17 cellular contexts compared by ENCODE assay signal in genomic region chr12:59070534-59070933, GRCh38.
A peak's percentile ranks its signal among the peaks of the same experiment; 100 is the strongest.
DNase-seq lines count a peak whose midpoint lies in the region; ATAC-seq, FAIRE-seq and TF ChIP-seq lines count a peak whose summit lies in the region.
"Had no signal": no experiment of that assay in that cellular context is flagged by ENCODE, and none has a peak within 500 bp of the region (broad histone marks: within the 10 kb centered on the region; RNA-seq: fewer than 3 reads in every experiment).

No MANE protein-coding gene starts in this region.

- POLR2A ChIA-PET in A549 (lab: Yijun Ruan, JAX): no interaction called here

- TF ChIP-seq RAD21 in A549 (conservative IDR thresholded peaks at IDR 0.05 in 1 of 2, IDR thresholded peaks at IDR 0.05 in 1 of 2): no peak

- no peak for TF ChIP-seq EP300 in A549 (IDR thresholded peaks at IDR 0.05)

- H3K4me3 ChIP-seq in A549: no peak overlapping the region
- no peak overlapping the region for H3K4me3 ChIP-seq in adipocyte (ENCODE audit: low read length)
- H3K4me3 ChIP-seq in keratinocyte (ENCODE audit: control insufficient read depth in 2 of 3, extremely low read depth in 1 of 3, insufficient read depth in 2 of 3, low read depth in 1 of 3, low read length in 3 of 3): no peak overlapping the region
- H3K4me3 ChIP-seq: colonic mucosa, HAP-1 had no signal

- no peaks in the 10 kb centered on the region for H3K9me1 ChIP-seq in keratinocyte (ENCODE audit: control insufficient read depth, extremely low read depth, insufficient read depth, low read length)

- no peak for FAIRE-seq in A549 (lab: Jason Lieb, UNC)
- peak; percentile 67 for FAIRE-seq in keratinocyte (lab: Jason Lieb, UNC)

- no peaks in the 10 kb centered on the region for H3K27me3 ChIP-seq in adipocyte (replicated peaks; ENCODE audit: control insufficient read depth, insufficient read depth, low read length)
- no peaks in the 10 kb centered on the region for H3K27me3 ChIP-seq in keratinocyte (ENCODE audit: control insufficient read depth, extremely low read depth, insufficient read depth, low read length)
- H3K27me3 ChIP-seq: colonic mucosa had no signal

- H3K27ac ChIP-seq in A549: no peak overlapping the region; a peak in 1 of 6 replicates
- H3K27ac ChIP-seq in keratinocyte (ENCODE audit: control insufficient read depth, insufficient read depth, low read length): no peak overlapping the region
- H3K27ac ChIP-seq: colonic mucosa had no signal

- peak overlapping the region; percentile 59 for H2AFZ ChIP-seq in keratinocyte (ENCODE audit: control insufficient read depth, low read length)

- H3K36me3 ChIP-seq in adipocyte (ENCODE audit: control insufficient read depth, insufficient read depth, low read length, severe bottlenecking) (no peaks in the 10 kb centered on the region), keratinocyte (ENCODE audit: control insufficient read depth in 2 of 2, extremely low read depth in 1 of 2, insufficient read depth in 2 of 2, low read length in 2 of 2) (no peaks in the 10 kb centered on the region)
- H3K36me3 ChIP-seq: colonic mucosa, HAP-1 had no signal

- no peaks in the 10 kb centered on the region for H3K79me2 ChIP-seq in keratinocyte (ENCODE audit: control insufficient read depth, insufficient read depth, low read length)

- CTCF ChIA-PET in A549 (lab: Yijun Ruan, JAX): interaction anchor here (0.7 to 1.6 kb wide), 2 partner anchors 530 to 677 kb away, joined by 3 to 4 read pairs; no protein-coding TSS in a partner anchor

- peaks cover 12% of the 10 kb centered on the region; the same call in 2 of the 3 replicates for H3K4me1 ChIP-seq in A549
- peaks cover 6% of the 10 kb centered on the region for H3K4me1 ChIP-seq in adipocyte (ENCODE audit: control insufficient read depth, insufficient read depth, low read length)
- H3K4me1 ChIP-seq in keratinocyte (ENCODE audit: control insufficient read depth, extremely low read depth, insufficient read depth, low read length): peaks cover 37% of the 10 kb centered on the region
- H3K4me1 ChIP-seq: colonic mucosa, HAP-1 had no signal

- dilution Hi-C loops in keratinocyte (cut with MboI; ENCODE audit: extremely low pct_ligation_motif_present, low sequenced_read_pairs): no loop called here

- ATAC-seq in A549 (no peak), GM18909 (IDR thresholded peaks at IDR 0.05; ENCODE audit: poor library complexity, unreplicated experiment) (no peak), HG03521 (IDR thresholded peaks at IDR 0.05; ENCODE audit: unreplicated experiment) (no peak)
- ATAC-seq: activated CD8-positive, alpha-beta memory T cell treated with anti-CD3 and anti-CD28 coated beads, Interleukin-2, amount 10 ng/mL, durations not matched to agents 7 days and 5 days had no signal

- H4K20me1 ChIP-seq in keratinocyte (ENCODE audit: control insufficient read depth, extremely low read depth, insufficient read depth, low read length): no peaks in the 10 kb centered on the region

- 5% methylated on average over 3 of the region's 3 CpGs for WGBS in A549 (ENCODE audit: missing lambda C conversion rate)

- peak overlapping the region; percentile 39; the same call in 2 of the 3 replicates for H3K4me2 ChIP-seq in A549
- H3K4me2 ChIP-seq in keratinocyte (ENCODE audit: control insufficient read depth, extremely low read depth, insufficient read depth, low read depth, low read length): no peak overlapping the region

- H3K9ac ChIP-seq in adipocyte (ENCODE audit: low read length) (no peak overlapping the region), keratinocyte (ENCODE audit: control insufficient read depth, extremely low read depth, insufficient read depth, low read length) (no peak overlapping the region)

- no peak for TF ChIP-seq CTCF in A549 (IDR thresholded peaks at IDR 0.05)
- no peak for TF ChIP-seq CTCF in keratinocyte (optimal IDR thresholded peaks at IDR 0.05 in 1 of 3, IDR thresholded peaks at IDR 0.05 in 1 of 3, conservative IDR thresholded peaks at IDR 0.05 in 1 of 3; ENCODE audit: extremely low read depth in 1 of 3, insufficient read depth in 2 of 3, low read length in 3 of 3)

- no peaks in the 10 kb centered on the region for H3K9me3 ChIP-seq in A549
- H3K9me3 ChIP-seq in adipocyte (ENCODE audit: control insufficient read depth, low read length): no peaks in the 10 kb centered on the region
- H3K9me3 ChIP-seq in keratinocyte (ENCODE audit: control insufficient read depth, low read depth, low read length): no peaks in the 10 kb centered on the region
- H3K9me3 ChIP-seq: colonic mucosa, HAP-1 had no signal

- TF ChIP-seq POLR2A in A549 (IDR thresholded peaks at IDR 0.05; ENCODE audit: low read length): no peak

- DNase-seq in A549 (ENCODE audit: low read depth in 1 of 2, low spot score in 1 of 2): no peak
- peak; percentile 7 for DNase-seq in HCEC 1CT
- DNase-seq in adipocyte (ENCODE audit: low read depth): peak; percentile 19
- no peak for DNase-seq in keratinocyte (ENCODE audit: low read depth, low spot score)
- DNase-seq in NCI-H128 (lab: John Stamatoyannopoulos, UW; ENCODE audit: unreplicated experiment): no peak
- DNase-seq in cerebellar nuclear complex (lab: John Stamatoyannopoulos, UW): no peak
- DNase-seq: activated CD4-positive, CD25-positive, alpha-beta regulatory T cell treated with anti-CD3 and anti-CD28 coated beads, Interleukin-2, amount 50 U/mL, for 72 hours; activated CD8-positive, alpha-beta memory T cell treated with anti-CD3 and anti-CD28 coated beads, Interleukin-2, amount 10 ng/mL, durations not matched to agents 7 days and 5 days; CD8-positive, alpha-beta memory T cell; colonic mucosa; erythroblast; immature natural killer cell; SIG-M5; stimulated activated CD4-positive, alpha-beta T cell treated with anti-CD3 and anti-CD28 coated beads, Interleukin-2, amount 100 ng/mL, for 48 hours had no signal

TF ChIP-seq in A549, 52 proteins besides CTCF, POLR2A, EP300 and RAD21:
- no peak for TF ChIP-seq CBX2 (IDR thresholded peaks at IDR 0.05; ENCODE audit: borderline replicate concordance, low read depth)
- no peak for TF ChIP-seq ZSCAN20 (CRISPR knock-in tag; IDR thresholded peaks at IDR 0.05)
- TF ChIP-seq RNF2 (IDR thresholded peaks at IDR 0.05; ENCODE audit: borderline replicate concordance, low read depth): no peak
- TF ChIP-seq FOSB (CRISPR knock-in tag; IDR thresholded peaks at IDR 0.05): no peak
- no peak for TF ChIP-seq MAFK (IDR thresholded peaks at IDR 0.05; ENCODE audit: partially characterized antibody)
- TF ChIP-seq CEBPB (IDR thresholded peaks at IDR 0.05): no peak
- no peak for TF ChIP-seq PBX3 (IDR thresholded peaks at IDR 0.05)
- TF ChIP-seq TFCP2L1 (CRISPR knock-in tag; IDR thresholded peaks at IDR 0.05): no peak

Comparison
In these comparisons a context has a peak if more than half of its experiments do, and no peak if none do; other contexts are left out.
1. DNase-seq: peak in HCEC 1CT (single experiment) and adipocyte (single experiment); none in A549 (0 of 2), keratinocyte (single experiment), NCI-H128 (single experiment) and cerebellar nuclear complex (0 of 2).